Comparison of ENCODE assay signal across 8 cellular contexts in genomic region chr12:103800252-103800771, GRCh38. TPM values are rescaled to one million over a fixed set of nuclear protein-coding genes. Genes with fewer than 3 reads are reported as not detected.
DNase-seq lines count a peak whose midpoint lies in the region; ATAC-seq and TF ChIP-seq lines count a peak whose summit lies in the region.

No MANE protein-coding gene starts in this region.

- TF ChIP-seq CTCF in fibroblast of lung (conservative IDR thresholded peaks at IDR 0.05 in 1 of 2, IDR thresholded peaks at IDR 0.05 in 1 of 2; ENCODE audit: low read depth in 1 of 2, low read length in 2 of 2), result no peak
- no peak for TF ChIP-seq CTCF in parathyroid adenoma (IDR thresholded peaks at IDR 0.05)

- H3K9ac ChIP-seq in fibroblast of lung (ENCODE audit: insufficient read depth, low read length) (no peak overlapping the region), parathyroid adenoma (no peak overlapping the region)

- H3K36me3 ChIP-seq in fibroblast of lung (ENCODE audit: control insufficient read depth, insufficient read depth, low read length) (peaks cover 2% of the 10 kb centered on the region), parathyroid adenoma (ENCODE audit: control insufficient read depth, insufficient read depth, low read length) (no peaks in the 10 kb centered on the region)

- peak; percentile 63 for DNase-seq in DMS153 (lab: John Stamatoyannopoulos, UW)
- DNase-seq in NCI-H69 (lab: John Stamatoyannopoulos, UW), result peak; percentile 82
- peak; percentile 86 to 89 for DNase-seq in fibroblast of lung (ENCODE audit: low read depth in 2 of 2)
- DNase-seq in NOMO-1 treated with DMSO at 0.1 percent for 48 hours (lab: John Stamatoyannopoulos, UW; ENCODE audit: unreplicated experiment), result no peak
- no peak for DNase-seq in OCI-M2 (lab: John Stamatoyannopoulos, UW; ENCODE audit: unreplicated experiment)
- DNase-seq in ecto neural progenitor cell (ENCODE audit: low spot score), result no peak

- H3K9me3 ChIP-seq in fibroblast of lung (ENCODE audit: control insufficient read depth, insufficient read depth, low read depth, low read length) (no peaks in the 10 kb centered on the region), parathyroid adenoma (ENCODE audit: control insufficient read depth, low read length) (no peaks in the 10 kb centered on the region)

- no peak for ATAC-seq in HG02642 (IDR thresholded peaks at IDR 0.05; ENCODE audit: poor library complexity, unreplicated experiment)

- no peaks in the 10 kb centered on the region for H3K27me3 ChIP-seq in fibroblast of lung (ENCODE audit: control insufficient read depth, insufficient read depth, low read length)
- no peaks in the 10 kb centered on the region for H3K27me3 ChIP-seq in parathyroid adenoma (ENCODE audit: control insufficient read depth, insufficient read depth, low read length)

- peak overlapping the region; percentile 0 for H3K27ac ChIP-seq in fibroblast of lung (ENCODE audit: insufficient read depth, low read length)
- H3K27ac ChIP-seq in parathyroid adenoma, result no peak overlapping the region

- H3K4me2 ChIP-seq in fibroblast of lung (ENCODE audit: extremely low read depth, insufficient read depth, low read length) (peak overlapping the region; percentile 52), parathyroid adenoma (ENCODE audit: low read length) (peak overlapping the region; percentile 61)

- H2AFZ ChIP-seq in fibroblast of lung (ENCODE audit: low read length) (peak overlapping the region; percentile 31), parathyroid adenoma (peak overlapping the region; percentile 43)

- no peaks in the 10 kb centered on the region for H4K20me1 ChIP-seq in fibroblast of lung (ENCODE audit: control insufficient read depth, extremely low read depth, insufficient read depth, low read length)

- H3K4me3 ChIP-seq in fibroblast of lung (replicated peaks in 1 of 4; ENCODE audit: control extremely low read depth in 1 of 4, insufficient read depth in 1 of 4, low read depth in 3 of 4, low read length in 4 of 4) (peak overlapping the region in 1 of 4 experiments; percentile 13), parathyroid adenoma (ENCODE audit: low read depth, low read length) (peak overlapping the region; percentile 36)

- H3K79me2 ChIP-seq in fibroblast of lung (ENCODE audit: control insufficient read depth, insufficient read depth, low read length) (no peaks in the 10 kb centered on the region), parathyroid adenoma (no peaks in the 10 kb centered on the region)

- H3K4me1 ChIP-seq in fibroblast of lung (ENCODE audit: control insufficient read depth, extremely low read depth, insufficient read depth, low read length) (peaks cover 14% of the 10 kb centered on the region), parathyroid adenoma (peaks cover 10% of the 10 kb centered on the region)

RNA-seq across cellular contexts. Expression of gene NT5DC3, which starts 40.7 kb away (rescaled TPM):
- total RNA-seq in fibroblast of lung, result 10.0 and 10.4 TPM in 2 replicates
- polyA plus RNA-seq in fibroblast of lung, result 4.1 and 4.7 TPM in 2 replicates
- polyA plus RNA-seq in fibroblast of lung (2012), result 3.4 and 4.1 TPM in 2 replicates
- 8.3 TPM in 2 replicates for polyA minus RNA-seq in fibroblast of lung (ENCODE audit: low replicate concordance)

Comparison
In these comparisons a context has a peak if more than half of its experiments do, and no peak if none do; other contexts are left out.
1. DNase-seq: peak in DMS153 (single experiment), NCI-H69 (single experiment) and fibroblast of lung (2 of 2); none in NOMO-1 treated with DMSO at 0.1 percent for 48 hours (single experiment), OCI-M2 (single experiment) and ecto neural progenitor cell (single experiment).